In genomic region chr22:28345304-28345703, GRCh38 we compare ENCODE assay signal across 19 cellular contexts.
DNase-seq lines count a peak whose midpoint lies in the region; ATAC-seq and TF ChIP-seq lines count a peak whose summit lies in the region.
"Had no signal": no experiment of that assay in that cellular context is flagged by ENCODE, and none has a peak within 500 bp of the region (broad histone marks: within the 10 kb centered on the region; RNA-seq: fewer than 3 reads in every experiment).

No MANE protein-coding gene starts in this region.

- peak; percentile 66 for ATAC-seq in Right ventricle myocardium superior (ENCODE audit: poor library complexity)
- ATAC-seq: activated T-helper 17 cell treated with anti-CD3 and anti-CD28 coated beads, Interleukin-2, amount 50 U/mL, for 72 hours; GM12878 had no signal

- no peak overlapping the region for H2AFZ ChIP-seq in fibroblast of lung (ENCODE audit: low read length)

- H3K9me3 ChIP-seq in fibroblast of lung (ENCODE audit: control insufficient read depth, insufficient read depth, low read depth, low read length) (no peaks in the 10 kb centered on the region), Peyer's patch (no peaks in the 10 kb centered on the region)

- H3K79me2 ChIP-seq in fibroblast of lung (ENCODE audit: control insufficient read depth, insufficient read depth, low read length), result no peaks in the 10 kb centered on the region

- TF ChIP-seq CTCF in fibroblast of lung (conservative IDR thresholded peaks at IDR 0.05 in 1 of 2, IDR thresholded peaks at IDR 0.05 in 1 of 2; ENCODE audit: low read depth in 1 of 2, low read length in 2 of 2) (no peak), mesothelial cell of epicardium (IDR thresholded peaks at IDR 0.05; ENCODE audit: unreplicated experiment) (no peak), Peyer's patch (IDR thresholded peaks at IDR 0.05) (no peak)

- no peak for TF ChIP-seq POLR2A in Peyer's patch (IDR thresholded peaks at IDR 0.05)

- H3K36me3 Mint-ChIP-seq in mesothelial cell of epicardium, result peaks cover 2% of the 10 kb centered on the region

- H3K9ac ChIP-seq in fibroblast of lung (ENCODE audit: insufficient read depth, low read length), result no peak overlapping the region

- H3K9me3 Mint-ChIP-seq in mesothelial cell of epicardium, result no peaks in the 10 kb centered on the region
- H3K9me3 Mint-ChIP-seq: activated T-helper 17 cell treated with anti-CD3 and anti-CD28 coated beads, Interleukin-2, amount 50 U/mL, for 72 hours; CD4-positive, alpha-beta T cell had no signal

- DNase-seq in Right ventricle myocardium superior (peak; percentile 43), cardiac septum (ENCODE audit: low spot score) (no peak), fibroblast of lung (ENCODE audit: low read depth in 2 of 2) (peak; percentile 12 to 28), mesothelial cell of epicardium (ENCODE audit: low spot score in 2 of 2, unreplicated experiment in 2 of 2) (no peak), hepatic stellate cell (ENCODE audit: low spot score) (no peak), COLO668 (lab: John Stamatoyannopoulos, UW; ENCODE audit: unreplicated experiment) (no peak), cerebellum (ENCODE audit: low spot score) (no peak), Peyer's patch (no peak)
- DNase-seq: amygdala; CD4-positive, alpha-beta T cell; erythroblast; hypothalamus; NCI-H2227 treated with DMSO at 0.1 percent for 48 hours; T-helper 1 cell; trophoblast cell had no signal

- no peaks in the 10 kb centered on the region for H4K20me1 ChIP-seq in fibroblast of lung (ENCODE audit: control insufficient read depth, extremely low read depth, insufficient read depth, low read length)

- peaks cover 45% of the 10 kb centered on the region for H3K4me1 Mint-ChIP-seq in mesothelial cell of epicardium
- H3K4me1 Mint-ChIP-seq: activated T-helper 17 cell treated with anti-CD3 and anti-CD28 coated beads, Interleukin-2, amount 50 U/mL, for 72 hours had no signal

- H3K4me3 Mint-ChIP-seq in mesothelial cell of epicardium, result no peak overlapping the region
- H3K4me3 Mint-ChIP-seq: activated T-helper 17 cell treated with anti-CD3 and anti-CD28 coated beads, Interleukin-2, amount 50 U/mL, for 72 hours; CD4-positive, alpha-beta T cell had no signal

- H3K27me3 ChIP-seq in fibroblast of lung (ENCODE audit: control insufficient read depth, insufficient read depth, low read length) (no peaks in the 10 kb centered on the region), Peyer's patch (no peaks in the 10 kb centered on the region)

- H3K36me3 ChIP-seq in fibroblast of lung (ENCODE audit: control insufficient read depth, insufficient read depth, low read length), result no peaks in the 10 kb centered on the region
- H3K36me3 ChIP-seq in Peyer's patch, result no peaks in the 10 kb centered on the region

- intact Hi-C loops in Right ventricle myocardium superior (cut with DNase I), result no loop called here
- intact Hi-C loops in cardiac septum (cut with DNase I), result no loop called here

- H3K27me3 Mint-ChIP-seq in mesothelial cell of epicardium (ENCODE audit: low read depth), result no peaks in the 10 kb centered on the region
- H3K27me3 Mint-ChIP-seq: CD4-positive, alpha-beta T cell had no signal

- H3K4me1 ChIP-seq in fibroblast of lung (ENCODE audit: control insufficient read depth, extremely low read depth, insufficient read depth, low read length), result peaks cover 7% of the 10 kb centered on the region
- no peaks in the 10 kb centered on the region for H3K4me1 ChIP-seq in Peyer's patch

- H3K27ac Mint-ChIP-seq in mesothelial cell of epicardium, result peak overlapping the region; percentile 61
- H3K27ac Mint-ChIP-seq: activated T-helper 17 cell treated with anti-CD3 and anti-CD28 coated beads, Interleukin-2, amount 50 U/mL, for 72 hours; CD4-positive, alpha-beta T cell had no signal

- no peak overlapping the region for H3K27ac ChIP-seq in fibroblast of lung (ENCODE audit: insufficient read depth, low read length)
- peak overlapping the region in 1 of 4 donors; percentile 30 for H3K27ac ChIP-seq in Peyer's patch
- H3K27ac ChIP-seq: coronary artery had no signal

- H3K4me3 ChIP-seq in fibroblast of lung (replicated peaks in 1 of 4; ENCODE audit: control extremely low read depth in 1 of 4, insufficient read depth in 1 of 4, low read depth in 3 of 4, low read length in 4 of 4) (peak overlapping the region in 1 of 4 experiments; percentile 2), Peyer's patch (no peak overlapping the region)
- H3K4me3 ChIP-seq: coronary artery, GM12878, skin epidermis had no signal

- H3K4me2 ChIP-seq in fibroblast of lung (ENCODE audit: extremely low read depth, insufficient read depth, low read length), result peak overlapping the region; percentile 69

Comparison
In these comparisons a context has a peak if more than half of its experiments do, and no peak if none do; other contexts are left out.
1. DNase-seq: peak in Right ventricle myocardium superior (single experiment) and fibroblast of lung (2 of 2); none in cardiac septum (single experiment), mesothelial cell of epicardium (0 of 2), hepatic stellate cell (single experiment), COLO668 (single experiment), cerebellum (single experiment) and Peyer's patch (0 of 3).